In the genomic region with DNA sequence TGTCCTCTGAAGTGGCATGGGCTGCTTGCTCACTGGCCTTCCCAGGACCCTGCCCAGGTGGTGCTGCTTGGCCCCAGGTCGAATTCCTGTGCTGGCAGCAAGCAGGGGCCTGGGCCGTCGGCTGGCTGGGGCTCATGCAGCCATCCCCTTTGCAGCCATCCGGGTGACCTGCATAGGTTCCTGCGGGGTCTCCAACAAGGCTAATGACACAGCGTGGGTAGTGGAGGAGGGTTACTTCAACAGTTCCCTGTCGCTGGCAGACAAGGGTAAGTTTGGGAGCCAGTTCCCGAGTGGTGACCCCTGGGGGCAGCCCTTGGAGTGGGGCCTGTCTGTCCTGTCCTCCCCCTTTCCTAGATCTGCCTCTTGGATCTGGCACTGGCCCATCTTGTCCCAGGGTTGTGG, we compare ENCODE assay signal across 8 cellular contexts. TPM values are rescaled to one million over a fixed set of nuclear protein-coding genes. Genes with fewer than 3 reads are reported as not detected.
DNase-seq lines count a peak whose midpoint lies in the region; ATAC-seq and TF ChIP-seq lines count a peak whose summit lies in the region.
"Had no signal": no experiment of that assay in that cellular context is flagged by ENCODE, and none has a peak within 500 bp of the region (broad histone marks: within the 10 kb centered on the region; RNA-seq: fewer than 3 reads in every experiment).

No MANE protein-coding gene starts in this region.

- H3K4ac ChIP-seq in mesenchymal stem cell (ENCODE audit: low read depth in 1 of 2, low read length in 2 of 2), result peak overlapping the region in 1 of 2 experiments; percentile 79

- H3K9me3 ChIP-seq in HEK293 (ENCODE audit: control insufficient read depth, insufficient read depth, low read depth, low read length) (no peaks in the 10 kb centered on the region), body of pancreas (no peaks in the 10 kb centered on the region), mesenchymal stem cell (ENCODE audit: control insufficient read depth, low read length) (no peaks in the 10 kb centered on the region), thymus (ENCODE audit: control insufficient read depth) (no peaks in the 10 kb centered on the region)

- CTCF ChIA-PET in HEK293 (lab: Yijun Ruan, JAX), result interaction anchor here (0.8 to 3.0 kb wide), 2 partner anchors 31 to 85 kb away, joined by 3 to 16 read pairs; no protein-coding TSS in a partner anchor

- H3K4me2 ChIP-seq in mesenchymal stem cell (ENCODE audit: low read length, poor library complexity, severe bottlenecking), result no peak overlapping the region

- peak overlapping the region in 1 of 2 experiments; percentile 71 for H3K18ac ChIP-seq in mesenchymal stem cell (ENCODE audit: low read depth in 1 of 2, low read length in 2 of 2)

- peak overlapping the region in 1 of 2 experiments; percentile 1 for H2BK12ac ChIP-seq in mesenchymal stem cell (ENCODE audit: low read length in 2 of 2)

- H2AK5ac ChIP-seq in mesenchymal stem cell (ENCODE audit: low read length, severe bottlenecking), result peak overlapping the region; percentile 76

- peaks cover 0 to 38% of the 10 kb centered on the region in 2 experiments; a peak in 1 of 3 replicates for H3K36me3 ChIP-seq in HEK293 (ENCODE audit: control insufficient read depth in 2 of 2, insufficient read depth in 1 of 2, low read length in 2 of 2)
- peaks cover 0 to 9% of the 10 kb centered on the region in 2 donors for H3K36me3 ChIP-seq in body of pancreas (replicated peaks in 1 of 2; ENCODE audit: insufficient read depth in 1 of 2, low read depth in 2 of 2)
- H3K36me3 ChIP-seq in mesenchymal stem cell (ENCODE audit: control insufficient read depth in 1 of 2, insufficient read depth in 2 of 2, low read depth in 1 of 2, low read length in 2 of 2), result peaks cover 28 to 41% of the 10 kb centered on the region in 2 experiments
- peaks cover 24% of the 10 kb centered on the region for H3K36me3 ChIP-seq in thymus (ENCODE audit: control insufficient read depth, insufficient read depth)

- peak overlapping the region; percentile 39 for H2BK5ac ChIP-seq in mesenchymal stem cell (ENCODE audit: low read depth, low read length, poor library complexity, severe bottlenecking)

- no peak overlapping the region for H3K14ac ChIP-seq in mesenchymal stem cell (ENCODE audit: low read length in 2 of 2)

- H3K27me3 ChIP-seq in body of pancreas, result no peaks in the 10 kb centered on the region
- H3K27me3 ChIP-seq in mesenchymal stem cell (ENCODE audit: control insufficient read depth in 1 of 2, insufficient read depth in 1 of 2, low read length in 2 of 2), result no peaks in the 10 kb centered on the region
- no peaks in the 10 kb centered on the region for H3K27me3 ChIP-seq in thymus (ENCODE audit: control insufficient read depth, insufficient read depth)

- peak overlapping the region; percentile 12 for H2BK120ac ChIP-seq in mesenchymal stem cell (ENCODE audit: low read depth, low read length)

- H3K79me1 ChIP-seq in mesenchymal stem cell (replicated peaks; ENCODE audit: low read length, poor library complexity, severe bottlenecking), result peaks cover 40% of the 10 kb centered on the region

- ATAC-seq in body of pancreas, result no peak
- no peak for ATAC-seq in GM18867 (IDR thresholded peaks at IDR 0.05; ENCODE audit: unreplicated experiment)
- ATAC-seq in HG02938 (IDR thresholded peaks at IDR 0.05; ENCODE audit: unreplicated experiment), result no peak
- ATAC-seq: natural killer cell treated with Interleukin-12 subunit alpha and Interleukin-12 subunit beta and Interleukin-15 and Interleukin-18, amount 100 ng/mL, for 72 hours had no signal

- intact Hi-C loops in body of pancreas (cut with DNase I), result no loop called here

- peak overlapping the region; percentile 38 for H3K9ac ChIP-seq in mesenchymal stem cell (ENCODE audit: low read length)

- H3K4me1 ChIP-seq in HEK293 (ENCODE audit: control insufficient read depth, insufficient read depth, low read length), result peaks cover 6% of the 10 kb centered on the region; the same call in 1 of the 2 replicates
- H3K4me1 ChIP-seq in body of pancreas, result peaks cover 71% of the 10 kb centered on the region
- H3K4me1 ChIP-seq in mesenchymal stem cell (ENCODE audit: control insufficient read depth, insufficient read depth, low read depth, low read length), result peaks cover 39% of the 10 kb centered on the region
- H3K4me1 ChIP-seq in thymus (ENCODE audit: control insufficient read depth, insufficient read depth, low read length), result peaks cover 4% of the 10 kb centered on the region

- H4K91ac ChIP-seq in mesenchymal stem cell (ENCODE audit: low read length), result peak overlapping the region; percentile 2

- 70% methylated on average over 8 of the region's 8 CpGs; no CpG with 5 or more reads in 1 of the 2 donors for WGBS in body of pancreas, 2 donors
- 83% methylated on average over 8 of the region's 8 CpGs for WGBS in mesenchymal stem cell
- 89% methylated on average over 8 of the region's 8 CpGs for WGBS in thymus

- H2BK15ac ChIP-seq in mesenchymal stem cell (ENCODE audit: low read depth, poor library complexity, severe bottlenecking), result peak overlapping the region; percentile 15

- TF ChIP-seq POLR2A in body of pancreas (IDR thresholded peaks at IDR 0.05), result no peak

- no peak overlapping the region for H2AFZ ChIP-seq in mesenchymal stem cell (ENCODE audit: low read depth, low read length)

- POLR2A ChIA-PET in HEK293 (lab: Yijun Ruan, JAX), result interaction anchor here (0.7 to 1.0 kb wide), 3 partner anchors 10 to 21 kb away, joined by 3 to 7 read pairs (median 4); no protein-coding TSS in a partner anchor

- TF ChIP-seq CTCF in HEK293 (tag by site-specific recombination; IDR thresholded peaks at IDR 0.05) (no peak), body of pancreas (IDR thresholded peaks at IDR 0.05) (no peak)

- H4K8ac ChIP-seq in mesenchymal stem cell (ENCODE audit: low read length), result peak overlapping the region; percentile 50

- H3K23ac ChIP-seq in mesenchymal stem cell (ENCODE audit: low read length in 2 of 2), result no peak overlapping the region

- no peak overlapping the region; the same call in 1 of the 2 replicates for H3K27ac ChIP-seq in HEK293 (ENCODE audit: extremely low read depth, low read depth, low read length)
- H3K27ac ChIP-seq in body of pancreas, result peak overlapping the region; percentile 88 to 98 (median 92)
- H3K27ac ChIP-seq in mesenchymal stem cell (ENCODE audit: low read length, poor library complexity, severe bottlenecking), result peak overlapping the region; percentile 68
- peak overlapping the region; percentile 33 for H3K27ac ChIP-seq in thymus (ENCODE audit: low read depth)

- peak in 1 of 4 donors; percentile 27 for DNase-seq in body of pancreas
- no peak for DNase-seq in mesenchymal stem cell
- no peak for DNase-seq in medulla oblongata (ENCODE audit: extremely low spot score)

- H3K4me3 ChIP-seq in HEK293 (ENCODE audit: low read depth, low read length) (no peak overlapping the region), body of pancreas (no peak overlapping the region), mesenchymal stem cell (ENCODE audit: insufficient read depth in 1 of 2, low read depth in 1 of 2, low read length in 2 of 2) (no peak overlapping the region), thymus (ENCODE audit: low read length) (no peak overlapping the region)

TF ChIP-seq in HEK293, 187 proteins besides CTCF, POLR2A, EP300 and RAD21:
- TF ChIP-seq SCRT2 (tag by site-specific recombination; IDR thresholded peaks at IDR 0.05) (peak; percentile 63), ZNF707 (tag by site-specific recombination; IDR thresholded peaks at IDR 0.05) (no peak), HOXC10 (CRISPR knock-in tag; IDR thresholded peaks at IDR 0.05) (no peak), ZNF350 (tag by site-specific recombination; IDR thresholded peaks at IDR 0.05) (no peak)
- TF ChIP-seq, protein P1, sequence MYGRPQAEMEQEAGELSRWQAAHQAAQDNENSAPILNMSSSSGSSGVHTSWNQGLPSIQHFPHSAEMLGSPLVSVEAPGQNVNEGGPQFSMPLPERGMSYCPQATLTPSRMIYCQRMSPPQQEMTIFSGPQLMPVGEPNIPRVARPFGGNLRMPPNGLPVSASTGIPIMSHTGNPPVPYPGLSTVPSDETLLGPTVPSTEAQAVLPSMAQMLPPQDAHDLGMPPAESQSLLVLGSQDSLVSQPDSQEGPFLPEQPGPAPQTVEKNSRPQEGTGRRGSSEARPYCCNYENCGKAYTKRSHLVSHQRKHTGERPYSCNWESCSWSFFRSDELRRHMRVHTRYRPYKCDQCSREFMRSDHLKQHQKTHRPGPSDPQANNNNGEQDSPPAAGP (tag by site-specific recombination; IDR thresholded peaks at IDR 0.05), result no peak

RNA-seq across cellular contexts. Expression of a gene that starts 6.1 kb away (rescaled TPM):
- total RNA-seq in body of pancreas, result 10 to 100 TPM; 41.0 to 65.9 TPM
- polyA plus RNA-seq in mesenchymal stem cell (2013, experiment 1 of 2), result 26.1 TPM
- polyA plus RNA-seq in mesenchymal stem cell (2013, experiment 2 of 2), result 24.7 TPM
- 56.9 TPM for polyA plus RNA-seq in thymus

RNA-seq across cellular contexts. Expression of a gene that starts 7.3 kb away (rescaled TPM):
- 10 to 100 TPM; 78.1 to 93.6 TPM for total RNA-seq in body of pancreas
- 18.4 TPM for polyA plus RNA-seq in mesenchymal stem cell (2013, experiment 1 of 2)
- polyA plus RNA-seq in mesenchymal stem cell (2013, experiment 2 of 2), result 19.8 TPM
- polyA plus RNA-seq in thymus, result 109 TPM

RNA-seq across cellular contexts. Expression of a gene that starts 22.4 kb away (rescaled TPM):
- total RNA-seq in body of pancreas, result 1 to 10 TPM; 6.6 to 8.8 TPM
- 13.6 TPM for polyA plus RNA-seq in mesenchymal stem cell (2013, experiment 1 of 2)
- 13.2 TPM for polyA plus RNA-seq in mesenchymal stem cell (2013, experiment 2 of 2)
- polyA plus RNA-seq in thymus, result 20.7 TPM

RNA-seq across cellular contexts. Expression of a gene that starts 34.0 kb away (rescaled TPM):
- 10 to 100 TPM; 44.4 to 46.5 TPM for total RNA-seq in body of pancreas
- polyA plus RNA-seq in mesenchymal stem cell (2013, experiment 1 of 2), result 14.4 TPM
- 14.8 TPM for polyA plus RNA-seq in mesenchymal stem cell (2013, experiment 2 of 2)
- 93.1 TPM for polyA plus RNA-seq in thymus
